13 cellular contexts compared by ENCODE assay signal in the genomic region with DNA sequence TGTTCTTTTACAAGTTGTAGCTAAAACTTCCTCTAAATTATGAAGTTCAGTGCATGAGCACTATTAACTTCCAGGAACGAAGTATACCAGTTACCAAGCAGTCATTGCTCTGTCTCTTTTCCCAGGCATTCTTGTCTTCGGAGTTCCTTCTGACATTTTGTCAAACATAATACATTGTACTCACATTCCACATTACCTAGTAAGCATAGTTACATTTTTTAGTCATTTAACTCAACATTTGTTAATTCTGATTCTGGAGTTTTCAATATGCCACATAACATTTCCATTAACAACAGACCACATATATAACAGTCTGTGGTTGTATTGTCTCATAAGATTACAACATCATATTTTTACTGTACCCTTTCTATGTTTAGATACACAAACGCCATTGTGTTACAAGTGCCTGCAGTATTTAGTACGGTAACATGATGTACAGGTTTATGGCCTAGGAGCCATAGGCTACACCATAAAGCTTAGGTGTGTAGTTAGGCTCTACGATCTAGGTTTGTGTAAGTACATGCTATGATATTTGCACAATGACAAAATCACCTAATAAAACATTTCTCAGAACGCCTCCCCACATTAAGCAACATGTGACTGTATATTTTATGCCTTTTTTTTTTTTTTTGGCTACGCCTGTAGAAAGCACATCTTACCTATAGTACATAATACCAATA.
"Had no signal": no experiment of that assay in that cellular context is flagged by ENCODE, and none has a peak within 500 bp of the region (broad histone marks: within the 10 kb centered on the region; RNA-seq: fewer than 3 reads in every experiment).

No MANE protein-coding gene starts in this region.

- H3K4me1 Mint-ChIP-seq: nephron had no signal

- H3K4me3 Mint-ChIP-seq: nephron; stimulated activated naive CD8-positive, alpha-beta T cell treated with anti-CD3 and anti-CD28 coated beads, Interleukin-15, Interleukin-2, amounts not matched to agents 100 ng/mL and 50 ng/mL, for 24 hours; type B pancreatic cell had no signal

- H3K27me3 Mint-ChIP-seq: stimulated activated naive CD8-positive, alpha-beta T cell treated with anti-CD3 and anti-CD28 coated beads, Interleukin-15, Interleukin-2, amounts not matched to agents 100 ng/mL and 50 ng/mL, for 24 hours; type B pancreatic cell had no signal

- DNase-seq: activated CD4-positive, alpha-beta T cell treated with anti-CD3 and anti-CD28 coated beads for 1 hour; activated CD4-positive, alpha-beta T cell treated with anti-CD3 and anti-CD28 coated beads, Interleukin-2, amount 50 U/mL, for 4 hours; activated naive CD4-positive, alpha-beta T cell treated with Interleukin-2 at 50 U/mL for 16 hours; activated T-cell treated with anti-CD3 and anti-CD28 coated beads for 4 hours; aorta; hippocampal formation; mesendoderm; occipital lobe; sigmoid colon; spleen had no signal

- H3K9me3 Mint-ChIP-seq: nephron; stimulated activated naive CD8-positive, alpha-beta T cell treated with anti-CD3 and anti-CD28 coated beads, Interleukin-15, Interleukin-2, amounts not matched to agents 100 ng/mL and 50 ng/mL, for 24 hours; type B pancreatic cell had no signal

- H3K27ac Mint-ChIP-seq: nephron; stimulated activated naive CD8-positive, alpha-beta T cell treated with anti-CD3 and anti-CD28 coated beads, Interleukin-15, Interleukin-2, amounts not matched to agents 100 ng/mL and 50 ng/mL, for 24 hours; type B pancreatic cell had no signal
